In the genomic region with DNA sequence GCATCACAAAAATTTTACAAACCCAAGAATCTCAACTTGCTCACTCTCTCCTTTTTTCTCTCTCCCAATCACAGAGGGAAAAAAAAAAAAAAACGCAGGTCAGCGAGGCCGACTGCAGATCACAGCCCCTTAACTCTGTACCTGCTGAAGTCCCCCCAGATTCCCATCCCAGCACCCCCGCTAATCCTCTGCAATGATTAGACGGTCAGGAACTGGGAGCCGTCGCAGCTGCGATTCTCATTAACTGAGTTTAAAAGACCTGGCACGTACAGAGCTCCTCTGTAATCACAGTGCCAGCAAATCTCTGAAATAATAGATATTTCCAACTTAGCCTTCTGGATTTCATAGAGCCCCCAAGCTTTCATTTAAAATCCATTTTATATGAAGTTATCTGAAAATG, we compare ENCODE assay signal across 17 cellular contexts.
DNase-seq lines count a peak whose midpoint lies in the region; ATAC-seq and TF ChIP-seq lines count a peak whose summit lies in the region.
"Had no signal": no experiment of that assay in that cellular context is flagged by ENCODE, and none has a peak within 500 bp of the region (broad histone marks: within the 10 kb centered on the region; RNA-seq: fewer than 3 reads in every experiment).

No MANE protein-coding gene starts in this region.

- no peak overlapping the region for H3K27ac ChIP-seq in coronary artery
- H3K27ac ChIP-seq in sigmoid colon, result no peak overlapping the region
- H3K27ac ChIP-seq in upper lobe of right lung, result no peak overlapping the region
- H3K27ac ChIP-seq: A549, C4-2B, HL-60 had no signal

- peaks cover 0 to 34% (median 0%) of the 10 kb centered on the region in 3 donors for H3K27me3 ChIP-seq in sigmoid colon
- no peaks in the 10 kb centered on the region for H3K27me3 ChIP-seq in upper lobe of right lung
- H3K27me3 ChIP-seq: BE2C had no signal

- peaks cover 67% of the 10 kb centered on the region for H3K27me3 Mint-ChIP-seq in T-helper 17 cell
- H3K27me3 Mint-ChIP-seq in activated CD8-positive, alpha-beta T cell treated with anti-CD3 and anti-CD28 coated beads, Interleukin-2, amount 10 ng/mL, durations not matched to agents 7 days and 5 days (ENCODE audit: low read depth), result peaks cover 5% of the 10 kb centered on the region

- no peak overlapping the region for H3K4me3 Mint-ChIP-seq in T-helper 17 cell
- no peak overlapping the region for H3K4me3 Mint-ChIP-seq in activated CD8-positive, alpha-beta T cell treated with anti-CD3 and anti-CD28 coated beads, Interleukin-2, amount 10 ng/mL, durations not matched to agents 7 days and 5 days
- H3K4me3 Mint-ChIP-seq: CD8-positive, alpha-beta T cell had no signal

- no peaks in the 10 kb centered on the region for H3K4me1 Mint-ChIP-seq in T-helper 17 cell
- no peaks in the 10 kb centered on the region for H3K4me1 Mint-ChIP-seq in activated CD8-positive, alpha-beta T cell treated with anti-CD3 and anti-CD28 coated beads, Interleukin-2, amount 10 ng/mL, durations not matched to agents 7 days and 5 days (ENCODE audit: low read depth)

- no peaks in the 10 kb centered on the region for H3K9me3 Mint-ChIP-seq in activated CD8-positive, alpha-beta T cell treated with anti-CD3 and anti-CD28 coated beads, Interleukin-2, amount 10 ng/mL, durations not matched to agents 7 days and 5 days (ENCODE audit: insufficient read depth)
- H3K9me3 Mint-ChIP-seq: CD8-positive, alpha-beta T cell had no signal

- no peak overlapping the region for H3K4me3 ChIP-seq in coronary artery
- no peak overlapping the region for H3K4me3 ChIP-seq in sigmoid colon
- H3K4me3 ChIP-seq in upper lobe of right lung, result no peak overlapping the region
- H3K4me3 ChIP-seq: A549 had no signal

- ATAC-seq in T-helper 17 cell (no peak), upper lobe of right lung (no peak)
- no peak for ATAC-seq in activated CD8-positive, alpha-beta T cell treated with anti-CD3 and anti-CD28 coated beads, Interleukin-2, amount 10 ng/mL, durations not matched to agents 7 days and 5 days
- ATAC-seq: A549; CD8-positive, alpha-beta T cell; HCT116 had no signal

- TF ChIP-seq CTCF in coronary artery (IDR thresholded peaks at IDR 0.05), result no peak
- TF ChIP-seq CTCF in sigmoid colon (IDR thresholded peaks at IDR 0.05), result no peak
- no peak for TF ChIP-seq CTCF in upper lobe of right lung (IDR thresholded peaks at IDR 0.05)

- no peaks in the 10 kb centered on the region for H3K9me3 ChIP-seq in T-helper 17 cell (ENCODE audit: control insufficient read depth, low read length, poor library complexity, severe bottlenecking)
- no peaks in the 10 kb centered on the region for H3K9me3 ChIP-seq in sigmoid colon
- H3K9me3 ChIP-seq in upper lobe of right lung, result no peaks in the 10 kb centered on the region
- H3K9me3 ChIP-seq: BE2C had no signal

- H3K36me3 ChIP-seq in sigmoid colon (no peaks in the 10 kb centered on the region), upper lobe of right lung (no peaks in the 10 kb centered on the region)
- H3K36me3 ChIP-seq: BE2C had no signal

- TF ChIP-seq POLR2A in sigmoid colon (IDR thresholded peaks at IDR 0.05), result no peak

- H3K27ac Mint-ChIP-seq in T-helper 17 cell, result peak overlapping the region; percentile 10
- no peak overlapping the region for H3K27ac Mint-ChIP-seq in activated CD8-positive, alpha-beta T cell treated with anti-CD3 and anti-CD28 coated beads, Interleukin-2, amount 10 ng/mL, durations not matched to agents 7 days and 5 days
- H3K27ac Mint-ChIP-seq: CD8-positive, alpha-beta T cell had no signal

- no peak for DNase-seq in T-helper 17 cell
- peak; percentile 14 for DNase-seq in coronary artery (ENCODE audit: low spot score)
- DNase-seq in sigmoid colon, result peak; percentile 40
- DNase-seq in upper lobe of right lung, result peak; percentile 16
- no peak for DNase-seq in NCI-H1105 treated with DMSO at 0.1 percent for 48 hours (lab: John Stamatoyannopoulos, UW)
- no peak for DNase-seq in posterior vena cava (ENCODE audit: low spot score)
- DNase-seq in activated CD8-positive, alpha-beta T cell treated with anti-CD3 and anti-CD28 coated beads, Interleukin-2, amount 10 ng/mL, durations not matched to agents 7 days and 5 days, result no peak
- DNase-seq: BE2C; CD8-positive, alpha-beta T cell; COR-L47; DMS153; DND-41; GDM1 had no signal

- TF ChIP-seq EP300 in sigmoid colon (IDR thresholded peaks at IDR 0.05), result no peak

- CTCF ChIA-PET in activated CD8-positive, alpha-beta T cell treated with anti-CD3 and anti-CD28 coated beads, Interleukin-2, amount 10 ng/mL, durations not matched to agents 7 days and 5 days (lab: Charles Lee), result no interaction called here

- H3K36me3 Mint-ChIP-seq in T-helper 17 cell (ENCODE audit: low read depth), result peaks cover 4% of the 10 kb centered on the region
- H3K36me3 Mint-ChIP-seq in activated CD8-positive, alpha-beta T cell treated with anti-CD3 and anti-CD28 coated beads, Interleukin-2, amount 10 ng/mL, durations not matched to agents 7 days and 5 days (ENCODE audit: low read depth), result no peaks in the 10 kb centered on the region
- H3K36me3 Mint-ChIP-seq: CD8-positive, alpha-beta T cell had no signal

- H3K4me1 ChIP-seq in sigmoid colon, result peaks cover 0 to 3% (median 0%) of the 10 kb centered on the region in 4 donors
- H3K4me1 ChIP-seq in upper lobe of right lung, result no peaks in the 10 kb centered on the region
- H3K4me1 ChIP-seq: A549 had no signal

- POLR2A ChIA-PET in activated CD8-positive, alpha-beta T cell treated with anti-CD3 and anti-CD28 coated beads, Interleukin-2, amount 10 ng/mL, durations not matched to agents 7 days and 5 days (lab: Charles Lee), result no interaction called here

- WGBS in sigmoid colon, 2 donors, result 79 to 96% methylated on average over 9 of the region's 9 CpGs

- intact Hi-C loops in sigmoid colon (cut with DNase I) (no loop called here), upper lobe of right lung (cut with DNase I) (no loop called here), posterior vena cava (cut with DNase I) (loop anchor here in 1 of 2 donors (1.0 kb wide), 1 partner anchor 34 kb away; no protein-coding TSS in a partner anchor)

Comparison
In these comparisons a context has a peak if more than half of its experiments do, and no peak if none do; other contexts are left out.
1. DNase-seq: peak in coronary artery (single experiment), sigmoid colon (single experiment) and upper lobe of right lung (single experiment); none in T-helper 17 cell (0 of 3), NCI-H1105 treated with DMSO at 0.1 percent for 48 hours (single experiment), posterior vena cava (single experiment) and activated CD8-positive, alpha-beta T cell treated with anti-CD3 and anti-CD28 coated beads, Interleukin-2, amount 10 ng/mL, durations not matched to agents 7 days and 5 days (single experiment).